ENCODE assay signal across 8 cellular contexts in genomic region chr20:34825530-34826362, GRCh38. TPM values are rescaled to one million over a fixed set of nuclear protein-coding genes. Genes with fewer than 3 reads are reported as not detected.
DNase-seq lines count a peak whose midpoint lies in the region; ATAC-seq and TF ChIP-seq lines count a peak whose summit lies in the region.

Gene NCOA6, minus strand, starts transcription at chr20:34825651. Its CDS starts 43,296 bp downstream, at chr20:34782355.

- H3K9me2 ChIP-seq in Karpas-422 (replicated peaks; ENCODE audit: insufficient read depth, low read length): no peaks in the 10 kb centered on the region

- DNase-seq in DMS 273 treated with DMSO at 0.1 percent for 48 hours (lab: John Stamatoyannopoulos, UW): peak; percentile 56
- DNase-seq in Karpas-422: peak; percentile 94
- DNase-seq in RPMI8226: peak; percentile 91
- DNase-seq in fibroblast of mammary gland (ENCODE audit: low read depth): peak; percentile 74
- peak; percentile 74 for DNase-seq in natural killer cell
- DNase-seq in stimulated activated naive CD4-positive, alpha-beta T cell (lab: John Stamatoyannopoulos, UW): peak; percentile 63 to 83 (median 81)

- H3K36me3 ChIP-seq in Karpas-422 (ENCODE audit: insufficient read depth, low read length): no peaks in the 10 kb centered on the region

- H3K9me3 Mint-ChIP-seq in activated T-helper 17 cell treated with anti-CD3 and anti-CD28 coated beads, Interleukin-2, amount 50 U/mL, for 72 hours: no peaks in the 10 kb centered on the region
- no peaks in the 10 kb centered on the region for H3K9me3 Mint-ChIP-seq in natural killer cell

- H3K4me1 ChIP-seq in Karpas-422 (ENCODE audit: low read length): peaks cover 24% of the 10 kb centered on the region

- H3K4me1 Mint-ChIP-seq in activated T-helper 17 cell treated with anti-CD3 and anti-CD28 coated beads, Interleukin-2, amount 50 U/mL, for 72 hours: peaks cover 23% of the 10 kb centered on the region
- H3K4me1 Mint-ChIP-seq in natural killer cell: peaks cover 42 to 43% of the 10 kb centered on the region in 2 donors

- H3K4me3 Mint-ChIP-seq in activated T-helper 17 cell treated with anti-CD3 and anti-CD28 coated beads, Interleukin-2, amount 50 U/mL, for 72 hours: peak within 1 kb of the TSS; percentile 99
- peak within 1 kb of the TSS; percentile 92 for H3K4me3 Mint-ChIP-seq in natural killer cell

- H3K4me2 ChIP-seq in Karpas-422 (ENCODE audit: low read depth, low read length, poor library complexity, severe bottlenecking): peak within 1 kb of the TSS; percentile 77

- H3K4me3 ChIP-seq in Karpas-422 (ENCODE audit: low read length): peak within 1 kb of the TSS; percentile 76
- H3K4me3 ChIP-seq in fibroblast of mammary gland (ENCODE audit: control insufficient read depth, low read depth, low read length): peak within 1 kb of the TSS; percentile 81

- TF ChIP-seq CTCF in fibroblast of mammary gland (conservative IDR thresholded peaks at IDR 0.05; ENCODE audit: control insufficient read depth, insufficient read depth, low read depth, low read length): no peak
- TF ChIP-seq CTCF in natural killer cell (IDR thresholded peaks at IDR 0.05): no peak

- peaks cover 43% of the 10 kb centered on the region for H3K79me2 ChIP-seq in Karpas-422 (ENCODE audit: low read length)

- ATAC-seq in GM21723 (IDR thresholded peaks at IDR 0.05; ENCODE audit: unreplicated experiment) (peak; percentile 53), natural killer cell (peak; percentile 80 to 91 (median 83))
- peak; percentile 82 for ATAC-seq in activated T-helper 17 cell treated with anti-CD3 and anti-CD28 coated beads, Interleukin-2, amount 50 U/mL, for 72 hours (replicated peaks)

- peak within 1 kb of the TSS; percentile 39; the same call in 1 of the 2 replicates for H2AFZ ChIP-seq in Karpas-422 (ENCODE audit: low read length)

- peak within 1 kb of the TSS; percentile 81 for H3K9ac ChIP-seq in Karpas-422 (ENCODE audit: low read length)

- no peaks in the 10 kb centered on the region for H3K9me3 ChIP-seq in Karpas-422 (ENCODE audit: low read length)

- peaks cover 6% of the 10 kb centered on the region; the same call in 1 of the 2 replicates for H4K20me1 ChIP-seq in Karpas-422 (ENCODE audit: insufficient read depth, low read depth, low read length)

- intact Hi-C loops in natural killer cell (cut with micrococcal nuclease): no loop called here

- no peaks in the 10 kb centered on the region for H3K27me3 ChIP-seq in Karpas-422 (ENCODE audit: low read length)

- H3K27ac ChIP-seq in Karpas-422 (ENCODE audit: low read length): peak within 1 kb of the TSS; percentile 59

- H3K36me3 Mint-ChIP-seq in activated T-helper 17 cell treated with anti-CD3 and anti-CD28 coated beads, Interleukin-2, amount 50 U/mL, for 72 hours (ENCODE audit: low read depth): peaks cover 8% of the 10 kb centered on the region
- H3K36me3 Mint-ChIP-seq in natural killer cell: no peaks in the 10 kb centered on the region

- H3K27ac Mint-ChIP-seq in activated T-helper 17 cell treated with anti-CD3 and anti-CD28 coated beads, Interleukin-2, amount 50 U/mL, for 72 hours: peak within 1 kb of the TSS; percentile 98
- H3K27ac Mint-ChIP-seq in natural killer cell: peak within 1 kb of the TSS; percentile 85 to 94

- no peaks in the 10 kb centered on the region for H3K27me3 Mint-ChIP-seq in activated T-helper 17 cell treated with anti-CD3 and anti-CD28 coated beads, Interleukin-2, amount 50 U/mL, for 72 hours
- H3K27me3 Mint-ChIP-seq in natural killer cell (ENCODE audit: low read depth in 2 of 2): no peaks in the 10 kb centered on the region

RNA-seq across cellular contexts. Expression of gene NCOA6, which starts in this region (rescaled TPM):
- 13.0 and 15.4 TPM in 2 replicates for total RNA-seq in Karpas-422 (2014; rRNA removed; shearing (Covaris generic); ENCODE audit: low replicate concordance)
- 10 to 100 TPM; 20.8 to 25.3 TPM for total RNA-seq in activated T-helper 17 cell treated with anti-CD3 and anti-CD28 coated beads, Interleukin-2, amount 50 U/mL, for 72 hours
- 10 to 100 TPM; 34.7 to 41.6 (median 37.0) TPM for total RNA-seq in natural killer cell

Comparison
In these comparisons a context has a peak if more than half of its experiments do, and no peak if none do; other contexts are left out.
1. Peak in every context shown above with its lines: DNase-seq, ATAC-seq, H3K4me3 ChIP-seq and H3K27ac ChIP-seq.